In the genomic region with DNA sequence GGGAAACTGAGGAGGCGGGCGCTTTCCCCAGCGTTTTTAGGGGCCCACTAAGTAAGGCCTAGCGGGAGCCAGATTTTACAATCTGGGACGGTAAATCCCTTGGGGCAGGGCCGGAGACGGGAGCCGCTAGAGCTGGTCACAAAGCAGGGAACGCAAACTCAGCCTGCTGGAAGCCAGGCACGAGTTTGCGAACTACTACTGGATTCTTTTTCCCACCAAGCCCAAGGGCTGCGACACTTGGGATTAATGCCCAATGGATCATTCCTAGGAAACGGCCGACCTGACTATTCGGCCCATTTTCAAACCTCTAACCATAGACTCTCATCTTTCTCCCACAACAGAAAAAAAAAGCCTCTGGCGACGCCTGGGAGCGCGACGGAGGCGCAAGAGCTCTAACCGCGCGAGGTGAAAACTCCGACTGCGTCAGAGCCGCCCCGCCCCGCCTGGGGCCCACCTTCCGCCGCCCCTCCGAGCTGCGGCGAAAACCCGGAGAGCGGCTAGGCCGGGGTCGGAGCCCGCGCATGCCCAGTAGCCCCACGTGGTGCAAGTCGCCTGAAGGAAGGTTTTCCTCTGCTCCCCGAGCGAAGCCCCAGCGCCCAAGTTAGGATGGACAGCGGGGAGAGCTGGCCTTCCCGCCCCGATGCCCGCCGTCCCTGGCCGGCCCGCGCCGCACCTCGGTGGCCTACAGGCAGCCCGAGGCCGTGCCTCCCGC, we compare ENCODE assay signal across 8 cellular contexts. TPM values are rescaled to one million over a fixed set of nuclear protein-coding genes. Genes with fewer than 3 reads are reported as not detected.
DNase-seq lines count a peak whose midpoint lies in the region; ATAC-seq and TF ChIP-seq lines count a peak whose summit lies in the region.

No MANE protein-coding gene starts in this region.

- H3K36me3 ChIP-seq in CD8-positive, alpha-beta T cell (ENCODE audit: insufficient read depth, low read length) = no peaks in the 10 kb centered on the region

- peak overlapping the region; percentile 98 for H3K27ac Mint-ChIP-seq in CD8-positive, alpha-beta T cell
- H3K27ac Mint-ChIP-seq in effector memory CD8-positive, alpha-beta T cell = peak overlapping the region; percentile 95 to 98

- no peaks in the 10 kb centered on the region for H3K9me3 Mint-ChIP-seq in CD8-positive, alpha-beta T cell
- no peaks in the 10 kb centered on the region for H3K9me3 Mint-ChIP-seq in effector memory CD8-positive, alpha-beta T cell

- peaks cover 31% of the 10 kb centered on the region for H3K4me1 ChIP-seq in CD8-positive, alpha-beta T cell (ENCODE audit: insufficient read depth, low read length)

- peak overlapping the region; percentile 97 for H3K4me3 Mint-ChIP-seq in CD8-positive, alpha-beta T cell
- peak overlapping the region; percentile 96 to 97 for H3K4me3 Mint-ChIP-seq in effector memory CD8-positive, alpha-beta T cell

- DNase-seq in CD8-positive, alpha-beta T cell = peak; percentile 92 to 98 (median 97)
- DNase-seq in HL-60 (ENCODE audit: low read depth in 1 of 2, low spot score in 1 of 2) = peak; percentile 78 to 94
- peak; percentile 59 for DNase-seq in NK-92 (lab: John Stamatoyannopoulos, UW; ENCODE audit: unreplicated experiment)
- DNase-seq in activated CD8-positive, alpha-beta memory T cell treated with anti-CD3 and anti-CD28 coated beads for 48 hours (ENCODE audit: low read depth in 2 of 3, low spot score in 2 of 3) = peak; percentile 89 to 93 (median 93)
- DNase-seq in effector memory CD8-positive, alpha-beta T cell = peak; percentile 95 to 96 (median 95)
- DNase-seq in mesenteric fat pad (ENCODE audit: low spot score) = peak; percentile 99
- DNase-seq in stimulated activated CD8-positive, alpha-beta memory T cell treated with anti-CD3 and anti-CD28 coated beads, Interleukin-12 subunit alpha, Interleukin-12 subunit beta, amount 100 ng/mL, for 4 hours (ENCODE audit: low read depth) = peak; percentile 95

- no peaks in the 10 kb centered on the region for H3K9me3 ChIP-seq in CD8-positive, alpha-beta T cell (ENCODE audit: low read length)

- no peaks in the 10 kb centered on the region for H3K27me3 Mint-ChIP-seq in CD8-positive, alpha-beta T cell (ENCODE audit: low read depth)
- no peaks in the 10 kb centered on the region for H3K27me3 Mint-ChIP-seq in effector memory CD8-positive, alpha-beta T cell

- CTCF ChIA-PET in CD8-positive, alpha-beta T cell (lab: Charles Lee) = interaction anchor here (0.8 to 1.9 kb wide), 3 partner anchors 63 to 112 kb away, joined by 3 to 6 read pairs (median 3); no protein-coding TSS in a partner anchor

- intact Hi-C loops in CD8-positive, alpha-beta T cell (cut with DNase I, micrococcal nuclease) = loop anchor here (1.0 to 10.0 kb wide), 6 partner anchors 28 to 1090 kb away; a partner anchor contains a TSS

- peaks cover 36% of the 10 kb centered on the region for H3K4me1 Mint-ChIP-seq in CD8-positive, alpha-beta T cell (ENCODE audit: low read depth)
- H3K4me1 Mint-ChIP-seq in effector memory CD8-positive, alpha-beta T cell (ENCODE audit: low read depth in 2 of 2) = peaks cover 23 to 41% of the 10 kb centered on the region in 2 donors

- H3K27me3 ChIP-seq in CD8-positive, alpha-beta T cell (ENCODE audit: insufficient read depth, low read length) = no peaks in the 10 kb centered on the region
- no peaks in the 10 kb centered on the region for H3K27me3 ChIP-seq in HL-60 (ENCODE audit: insufficient read depth, poor library complexity, severe bottlenecking)

- POLR2A ChIA-PET in CD8-positive, alpha-beta T cell (lab: Charles Lee) = interaction anchor here (0.7 to 6.5 kb wide), 12 partner anchors 9 to 1085 kb away, joined by 3 to 40 read pairs (median 4); a partner anchor contains a TSS

- peak overlapping the region; percentile 99 for H3K27ac ChIP-seq in CD8-positive, alpha-beta T cell (ENCODE audit: low read depth, low read length)
- H3K27ac ChIP-seq in HL-60 (replicated peaks) = peak overlapping the region; percentile 93

- peak overlapping the region; percentile 97 for H3K4me3 ChIP-seq in CD8-positive, alpha-beta T cell (ENCODE audit: low read depth, low read length)
- H3K4me3 ChIP-seq in HL-60 (replicated peaks; ENCODE audit: insufficient read depth, low read length) = peak overlapping the region; percentile 84

- peaks cover 19% of the 10 kb centered on the region for H3K36me3 Mint-ChIP-seq in CD8-positive, alpha-beta T cell
- peaks cover 42% of the 10 kb centered on the region for H3K36me3 Mint-ChIP-seq in effector memory CD8-positive, alpha-beta T cell (ENCODE audit: insufficient read depth)

- TF ChIP-seq CTCF in CD8-positive, alpha-beta T cell (IDR thresholded peaks at IDR 0.05) = no peak
- TF ChIP-seq CTCF in HL-60 (IDR thresholded peaks at IDR 0.05; ENCODE audit: insufficient read depth, low read length) = no peak

- ATAC-seq in CD8-positive, alpha-beta T cell = peak; percentile 70
- ATAC-seq in GM19467 (IDR thresholded peaks at IDR 0.05; ENCODE audit: unreplicated experiment) = peak; percentile 41
- peak; percentile 69 for ATAC-seq in effector memory CD8-positive, alpha-beta T cell (replicated peaks)

RNA-seq across cellular contexts. Expression of a gene that starts 0.6 kb away (rescaled TPM):
- 10 to 100 TPM; 17.0 to 19.9 TPM for total RNA-seq in CD8-positive, alpha-beta T cell
- total RNA-seq in mesenteric fat pad = 37.2 TPM

Comparison
In these comparisons a context has a peak if more than half of its experiments do, and no peak if none do; other contexts are left out.
1. Peak in every context shown above with its lines: DNase-seq, ATAC-seq, H3K4me3 ChIP-seq and H3K27ac ChIP-seq.